15 cellular contexts compared by ENCODE assay signal in genomic region chr5:31937703-31938102, GRCh38.
DNase-seq lines count a peak whose midpoint lies in the region; ATAC-seq and TF ChIP-seq lines count a peak whose summit lies in the region.
"Had no signal": no experiment of that assay in that cellular context is flagged by ENCODE, and none has a peak within 500 bp of the region (broad histone marks: within the 10 kb centered on the region; RNA-seq: fewer than 3 reads in every experiment).

No MANE protein-coding gene starts in this region.

- no peaks in the 10 kb centered on the region for H3K9me3 Mint-ChIP-seq in chondrocyte (ENCODE audit: low read depth)
- peaks cover 3% of the 10 kb centered on the region for H3K9me3 Mint-ChIP-seq in stimulated activated effector memory CD8-positive, alpha-beta T cell treated with anti-CD3 and anti-CD28 coated beads, Interleukin-12 subunit alpha, Interleukin-12 subunit beta, amount 100 ng/mL, for 72 hours

- DNase-seq in chondrocyte (ENCODE audit: low spot score): no peak
- DNase-seq in left lung: no peak
- no peak for DNase-seq in stimulated activated effector memory CD8-positive, alpha-beta T cell treated with anti-CD3 and anti-CD28 coated beads, Interleukin-12 subunit alpha, Interleukin-12 subunit beta, amount 100 ng/mL, for 72 hours (ENCODE audit: low spot score in 2 of 2)
- DNase-seq in upper lobe of right lung: no peak
- no peak for DNase-seq in central memory CD4-positive, alpha-beta T cell
- no peak for DNase-seq in colonic mucosa
- DNase-seq in HuH-7.5 (ENCODE audit: low spot score): no peak
- DNase-seq: Calu3; CD4-positive, alpha-beta memory T cell; GOT3; NCI-H187; NCI-H226; NCI-H524; RPMI8226 had no signal

- intact Hi-C loops in left lung (cut with DNase I): no loop called here
- intact Hi-C loops in upper lobe of right lung (cut with DNase I): no loop called here
- intact Hi-C loops in colonic mucosa (cut with DNase I): no loop called here

- H3K9me3 ChIP-seq in left lung: no peaks in the 10 kb centered on the region
- no peaks in the 10 kb centered on the region for H3K9me3 ChIP-seq in upper lobe of right lung
- no peaks in the 10 kb centered on the region for H3K9me3 ChIP-seq in colonic mucosa
- H3K9me3 ChIP-seq: BLaER1 had no signal

- H3K27me3 ChIP-seq in left lung (no peaks in the 10 kb centered on the region), upper lobe of right lung (no peaks in the 10 kb centered on the region), colonic mucosa (no peaks in the 10 kb centered on the region)
- H3K27me3 ChIP-seq: BLaER1 had no signal

- TF ChIP-seq CTCF in chondrocyte (IDR thresholded peaks at IDR 0.05): no peak
- no peak for TF ChIP-seq CTCF in left lung (IDR thresholded peaks at IDR 0.05)
- no peak for TF ChIP-seq CTCF in upper lobe of right lung (IDR thresholded peaks at IDR 0.05)
- no peak for TF ChIP-seq CTCF in colonic mucosa (IDR thresholded peaks at IDR 0.05)

- H3K27me3 Mint-ChIP-seq in chondrocyte (ENCODE audit: low read depth): no peaks in the 10 kb centered on the region
- H3K27me3 Mint-ChIP-seq: CD4-positive, alpha-beta memory T cell had no signal

- peak overlapping the region; percentile 81 for H3K27ac Mint-ChIP-seq in chondrocyte (ENCODE audit: unreplicated experiment)
- peak overlapping the region; percentile 32 for H3K27ac Mint-ChIP-seq in stimulated activated effector memory CD8-positive, alpha-beta T cell treated with anti-CD3 and anti-CD28 coated beads, Interleukin-12 subunit alpha, Interleukin-12 subunit beta, amount 100 ng/mL, for 72 hours

- no peak overlapping the region for H3K27ac ChIP-seq in left lung
- H3K27ac ChIP-seq in upper lobe of right lung: peak overlapping the region; percentile 38
- H3K27ac ChIP-seq in colonic mucosa: no peak overlapping the region
- H3K27ac ChIP-seq: BLaER1 had no signal

- H3K36me3 ChIP-seq in left lung (no peaks in the 10 kb centered on the region), upper lobe of right lung (no peaks in the 10 kb centered on the region), colonic mucosa (no peaks in the 10 kb centered on the region)
- H3K36me3 ChIP-seq: BLaER1 had no signal

- ATAC-seq in left lung (peak; percentile 10), upper lobe of right lung (no peak)
- ATAC-seq in stimulated activated effector memory CD8-positive, alpha-beta T cell treated with anti-CD3 and anti-CD28 coated beads, Interleukin-12 subunit alpha, Interleukin-12 subunit beta, amount 100 ng/mL, for 72 hours: no peak

- peak overlapping the region; percentile 64 for H3K4me3 Mint-ChIP-seq in chondrocyte (ENCODE audit: unreplicated experiment)
- H3K4me3 Mint-ChIP-seq in stimulated activated effector memory CD8-positive, alpha-beta T cell treated with anti-CD3 and anti-CD28 coated beads, Interleukin-12 subunit alpha, Interleukin-12 subunit beta, amount 100 ng/mL, for 72 hours: no peak overlapping the region
- H3K4me3 Mint-ChIP-seq: CD4-positive, alpha-beta memory T cell had no signal

- H3K4me3 ChIP-seq in left lung (peak overlapping the region; percentile 24 to 33), upper lobe of right lung (peak overlapping the region; percentile 46), colonic mucosa (no peak overlapping the region)
- H3K4me3 ChIP-seq: BLaER1 had no signal

- H3K4me1 ChIP-seq in left lung (peaks cover 11% of the 10 kb centered on the region in 2 donors), upper lobe of right lung (peaks cover 6% of the 10 kb centered on the region), colonic mucosa (no peaks in the 10 kb centered on the region)
- H3K4me1 ChIP-seq: BLaER1 had no signal

- no peak overlapping the region for H3K9ac ChIP-seq in colonic mucosa (ENCODE audit: low read depth in 2 of 2, low read length in 2 of 2)
- H3K9ac ChIP-seq: BLaER1 had no signal

- H3K36me3 Mint-ChIP-seq in chondrocyte (ENCODE audit: low read depth): no peaks in the 10 kb centered on the region
- H3K36me3 Mint-ChIP-seq in stimulated activated effector memory CD8-positive, alpha-beta T cell treated with anti-CD3 and anti-CD28 coated beads, Interleukin-12 subunit alpha, Interleukin-12 subunit beta, amount 100 ng/mL, for 72 hours: no peaks in the 10 kb centered on the region
- H3K36me3 Mint-ChIP-seq: CD4-positive, alpha-beta memory T cell had no signal

- H3K4me1 Mint-ChIP-seq in chondrocyte (ENCODE audit: low read depth): peaks cover 49% of the 10 kb centered on the region
- H3K4me1 Mint-ChIP-seq in stimulated activated effector memory CD8-positive, alpha-beta T cell treated with anti-CD3 and anti-CD28 coated beads, Interleukin-12 subunit alpha, Interleukin-12 subunit beta, amount 100 ng/mL, for 72 hours: no peaks in the 10 kb centered on the region
- H3K4me1 Mint-ChIP-seq: CD4-positive, alpha-beta memory T cell had no signal
